ENCODE assay signal across 19 cellular contexts in the genomic region with DNA sequence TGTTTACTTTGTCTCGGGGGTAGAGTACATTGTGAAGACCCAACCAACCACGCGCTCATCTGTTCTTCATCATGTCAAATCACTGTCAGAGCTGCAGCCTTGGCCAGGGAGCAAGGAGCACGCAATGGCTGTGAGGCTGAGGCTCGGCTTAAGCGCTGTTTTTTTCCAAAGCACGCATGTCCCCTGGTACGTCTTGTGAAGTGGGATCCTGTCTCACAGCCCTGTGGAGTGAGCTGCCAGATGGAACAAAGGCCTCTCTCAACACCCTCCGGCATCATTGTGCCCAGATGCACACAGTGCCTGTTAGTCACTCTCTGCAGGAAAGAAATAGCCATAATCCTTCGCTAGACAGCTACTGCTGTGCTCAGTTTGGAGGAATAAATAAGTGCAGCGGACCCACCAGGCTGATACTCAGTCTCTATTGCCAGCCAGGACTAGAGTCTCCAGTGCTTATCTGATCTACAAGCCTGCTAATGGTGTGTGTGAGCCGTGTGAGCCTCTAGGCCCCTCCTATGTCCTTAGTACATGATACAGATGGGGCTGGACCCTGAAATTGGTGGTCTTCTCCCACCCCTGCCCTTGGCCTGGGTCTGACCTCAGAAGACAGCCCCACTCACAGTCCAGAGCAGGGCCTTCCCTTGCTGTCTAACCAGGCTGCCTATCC.
DNase-seq lines count a peak whose midpoint lies in the region; ATAC-seq and TF ChIP-seq lines count a peak whose summit lies in the region.
"Had no signal": no experiment of that assay in that cellular context is flagged by ENCODE, and none has a peak within 500 bp of the region (broad histone marks: within the 10 kb centered on the region; RNA-seq: fewer than 3 reads in every experiment).

No MANE protein-coding gene starts in this region.

- no peaks in the 10 kb centered on the region for H3K36me3 ChIP-seq in prostate gland

- TF ChIP-seq CTCF in prostate gland (IDR thresholded peaks at IDR 0.05), result no peak

- H3K27me3 ChIP-seq in prostate gland (replicated peaks; ENCODE audit: insufficient read depth), result no peaks in the 10 kb centered on the region

- H3K9me3 ChIP-seq in prostate gland, result no peaks in the 10 kb centered on the region

- no peak overlapping the region for H3K4me3 ChIP-seq in prostate gland

- DNase-seq in G401 (ENCODE audit: low spot score) (peak; percentile 79), amygdala (lab: John Stamatoyannopoulos, UW) (peak in 44 of 56 donors; percentile 3 to 70 (median 30)), globus pallidus (ENCODE audit: low spot score) (peak; percentile 78), posterior cingulate gyrus (peak; percentile 40 to 93 (median 61)), DMS153 treated with DMSO at 0.1 percent for 48 hours (lab: John Stamatoyannopoulos, UW; ENCODE audit: unreplicated experiment) (no peak), prostate gland (ENCODE audit: low spot score) (no peak)
- DNase-seq: activated CD4-positive, alpha-beta T cell treated with anti-CD3 and anti-CD28 coated beads, Interleukin-2, amount 50 U/mL, for 1 hour; activated T-cell treated with anti-CD3 and anti-CD28 coated beads, Interleukin-2, amount 50 U/mL, for 24 hours; AML-193; mammary epithelial cell; NCI-H187 treated with DMSO at 0.1 percent for 48 hours; NCI-H748 treated with DMSO at 0.1 percent for 48 hours; nephron progenitor cell; PC-3; stimulated activated CD4-positive, alpha-beta T cell treated with anti-CD3 and anti-CD28 coated beads, Interleukin-2, amount 100 ng/mL, for 24 hours had no signal

- in situ Hi-C loops in G401 (cut with HindIII; ENCODE audit: low sequenced_read_pairs), result no loop called here

- intact Hi-C loops in posterior cingulate gyrus (cut with DNase I) (no loop called here), prostate gland (cut with DNase I) (no loop called here)

- no peak overlapping the region for H3K27ac ChIP-seq in prostate gland

- ATAC-seq in GM19452 (IDR thresholded peaks at IDR 0.05; ENCODE audit: unreplicated experiment) (no peak), HG03571 (IDR thresholded peaks at IDR 0.05; ENCODE audit: unreplicated experiment) (no peak)
- ATAC-seq: activated naive CD4-positive, alpha-beta T cell treated with anti-CD3 and anti-CD28 coated beads, Interleukin-2, amount 50 U/mL, for 72 hours; PC-3; sciatic nerve had no signal

- no peaks in the 10 kb centered on the region for H3K4me1 ChIP-seq in prostate gland (replicated peaks)

- TF ChIP-seq POLR2A in prostate gland (IDR thresholded peaks at IDR 0.05), result no peak

- 72% methylated on average over 12 of the region's 12 CpGs for WGBS in prostate gland

Comparison
In these comparisons a context has a peak if more than half of its experiments do, and no peak if none do; other contexts are left out.
1. DNase-seq: peak in G401 (single experiment), amygdala (44 of 56), globus pallidus (single experiment) and posterior cingulate gyrus (10 of 10); none in DMS153 treated with DMSO at 0.1 percent for 48 hours (single experiment) and prostate gland (single experiment).